Comparison of ENCODE assay signal across 10 cellular contexts in the genomic region with DNA sequence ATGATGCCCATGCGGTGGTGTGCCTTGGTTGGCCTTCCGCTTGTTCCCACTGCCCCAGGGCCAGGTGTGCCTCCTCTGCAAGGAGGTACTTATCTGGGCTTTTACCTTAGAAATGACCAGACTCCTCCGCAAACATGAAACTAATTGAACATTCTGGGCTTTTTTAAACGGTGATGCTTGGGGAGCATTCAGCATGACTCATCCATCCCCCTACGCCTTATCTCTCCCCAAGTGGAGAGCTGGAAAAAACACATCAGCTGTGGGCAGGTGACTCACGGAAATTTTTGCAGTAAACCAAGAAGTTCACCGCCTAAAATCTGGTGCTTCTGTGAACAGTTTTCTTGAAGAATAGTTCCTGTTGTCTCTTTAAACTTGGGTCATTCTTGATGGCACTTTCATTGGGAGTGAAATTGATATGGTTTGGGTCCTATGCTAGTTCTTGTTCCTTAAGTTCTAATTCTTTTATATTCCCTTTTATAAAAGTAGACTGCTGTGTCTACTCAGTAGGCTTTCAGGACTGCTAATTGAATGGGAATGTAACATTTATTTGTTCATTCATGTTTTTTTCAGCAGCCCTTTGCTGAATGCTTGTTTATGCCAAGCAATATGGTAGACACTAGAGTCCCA. TPM values are rescaled to one million over a fixed set of nuclear protein-coding genes. Genes with fewer than 3 reads are reported as not detected.
DNase-seq lines count a peak whose midpoint lies in the region; TF ChIP-seq lines count a peak whose summit lies in the region.
"Had no signal": no experiment of that assay in that cellular context is flagged by ENCODE, and none has a peak within 500 bp of the region (broad histone marks: within the 10 kb centered on the region; RNA-seq: fewer than 3 reads in every experiment).

No MANE protein-coding gene starts in this region.

- intact Hi-C loops in testis (cut with DNase I; ENCODE audit: low total_unique reads) = no loop called here

- no peak for TF ChIP-seq CTCF in MM.1S (IDR thresholded peaks at IDR 0.05; ENCODE audit: low read length)
- no peak for TF ChIP-seq CTCF in testis (IDR thresholded peaks at IDR 0.05)

- H3K9ac ChIP-seq in MM.1S (ENCODE audit: low read length) = no peak overlapping the region

- H3K79me2 ChIP-seq in MM.1S (ENCODE audit: low read length) = no peaks in the 10 kb centered on the region

- peaks cover 84% of the 10 kb centered on the region for H3K36me3 Mint-ChIP-seq in T-helper 2 cell treated with Interferon-gamma antibody and Interleukin-4, amounts not matched to agents 5 μg/mL and 100 μg/mL, for 36 hours (ENCODE audit: low read depth)
- H3K36me3 Mint-ChIP-seq in activated naive CD8-positive, alpha-beta T cell = peaks cover 51% of the 10 kb centered on the region

- DNase-seq in AG08396 (ENCODE audit: low spot score) (peak; percentile 53), putamen (ENCODE audit: low spot score) (peak; percentile 73), MM.1S (no peak), GDM1 (lab: John Stamatoyannopoulos, UW) (no peak), testis (no peak), NCI-H1694 treated with DMSO at 0.1 percent for 48 hours (lab: John Stamatoyannopoulos, UW) (no peak)
- DNase-seq in T-helper 2 cell treated with Interferon-gamma antibody and Interleukin-4, amounts not matched to agents 5 μg/mL and 100 μg/mL, for 36 hours (ENCODE audit: low spot score) = peak; percentile 89
- DNase-seq: activated B cell treated with CpG ODN at 0.5 μM for 24 hours, DMS 273 treated with DMSO at 0.1 percent for 48 hours had no signal

- H3K9me2 ChIP-seq in MM.1S (replicated peaks; ENCODE audit: insufficient read depth, low read length) = no peaks in the 10 kb centered on the region

- no peaks in the 10 kb centered on the region for H4K20me1 ChIP-seq in MM.1S (ENCODE audit: insufficient read depth, low read length)

- H3K4me2 ChIP-seq in MM.1S (ENCODE audit: low read depth, low read length) = no peak overlapping the region

- no peaks in the 10 kb centered on the region for H3F3A ChIP-seq in MM.1S (ENCODE audit: insufficient read depth, low read length)

- TF ChIP-seq POLR2A in testis (IDR thresholded peaks at IDR 0.05) = no peak

- no peak overlapping the region for H3K4me3 ChIP-seq in MM.1S (ENCODE audit: low read length)
- H3K4me3 ChIP-seq in testis = no peak overlapping the region

- H3K27me3 Mint-ChIP-seq in T-helper 2 cell treated with Interferon-gamma antibody and Interleukin-4, amounts not matched to agents 5 μg/mL and 100 μg/mL, for 36 hours (ENCODE audit: low read depth) = no peaks in the 10 kb centered on the region
- H3K27me3 Mint-ChIP-seq in activated naive CD8-positive, alpha-beta T cell = no peaks in the 10 kb centered on the region
- H3K27me3 Mint-ChIP-seq: activated B cell treated with CpG ODN at 0.5 μM for 24 hours had no signal

- H2AFZ ChIP-seq in MM.1S (ENCODE audit: low read length) = no peak overlapping the region

- peak overlapping the region; percentile 93 for H3K27ac Mint-ChIP-seq in T-helper 2 cell treated with Interferon-gamma antibody and Interleukin-4, amounts not matched to agents 5 μg/mL and 100 μg/mL, for 36 hours
- H3K27ac Mint-ChIP-seq in activated naive CD8-positive, alpha-beta T cell = peak overlapping the region; percentile 99
- H3K27ac Mint-ChIP-seq: activated B cell treated with CpG ODN at 0.5 μM for 24 hours had no signal

- H3K27me3 ChIP-seq in MM.1S (replicated peaks; ENCODE audit: insufficient read depth, low read length) = no peaks in the 10 kb centered on the region
- H3K27me3 ChIP-seq in testis = no peaks in the 10 kb centered on the region

- H3K9me3 ChIP-seq in MM.1S (replicated peaks; ENCODE audit: insufficient read depth, low read length) (no peaks in the 10 kb centered on the region), testis (no peaks in the 10 kb centered on the region)

- peaks cover 14% of the 10 kb centered on the region for H3K9me3 Mint-ChIP-seq in T-helper 2 cell treated with Interferon-gamma antibody and Interleukin-4, amounts not matched to agents 5 μg/mL and 100 μg/mL, for 36 hours
- H3K9me3 Mint-ChIP-seq in activated naive CD8-positive, alpha-beta T cell (ENCODE audit: low read depth) = peaks cover 10% of the 10 kb centered on the region

- H3K27ac ChIP-seq in MM.1S (ENCODE audit: low read length) (no peak overlapping the region), testis (no peak overlapping the region)

- H3K36me3 ChIP-seq in MM.1S (replicated peaks; ENCODE audit: insufficient read depth, low read length) (peaks cover 12% of the 10 kb centered on the region), testis (ENCODE audit: low read depth, missing control alignments) (no peaks in the 10 kb centered on the region)

- 92 to 93% methylated on average over 7 of the region's 7 CpGs for WGBS in testis, 2 donors

- peaks cover 57% of the 10 kb centered on the region for H3K4me1 Mint-ChIP-seq in T-helper 2 cell treated with Interferon-gamma antibody and Interleukin-4, amounts not matched to agents 5 μg/mL and 100 μg/mL, for 36 hours (ENCODE audit: low read depth)
- H3K4me1 Mint-ChIP-seq in activated naive CD8-positive, alpha-beta T cell (ENCODE audit: low read depth) = peaks cover 86% of the 10 kb centered on the region
- H3K4me1 Mint-ChIP-seq: activated B cell treated with CpG ODN at 0.5 μM for 24 hours had no signal

- peak overlapping the region; percentile 64 for H3K4me3 Mint-ChIP-seq in T-helper 2 cell treated with Interferon-gamma antibody and Interleukin-4, amounts not matched to agents 5 μg/mL and 100 μg/mL, for 36 hours
- peak overlapping the region; percentile 93 for H3K4me3 Mint-ChIP-seq in activated naive CD8-positive, alpha-beta T cell
- H3K4me3 Mint-ChIP-seq: activated B cell treated with CpG ODN at 0.5 μM for 24 hours had no signal

- H3K4me1 ChIP-seq in MM.1S (ENCODE audit: low read length) = no peaks in the 10 kb centered on the region
- H3K4me1 ChIP-seq in testis = no peaks in the 10 kb centered on the region

RNA-seq across cellular contexts. Expression of a gene that starts 39.6 kb away (rescaled TPM):
- total RNA-seq in testis = 10 to 100 TPM; 29.3 to 44.5 TPM
- polyA plus RNA-seq in testis (ENCODE audit: insufficient read depth, low read depth, low replicate concordance) = 22.6 TPM

Comparison
In these comparisons a context has a peak if more than half of its experiments do, and no peak if none do; other contexts are left out.
1. DNase-seq: peak in AG08396 (single experiment), T-helper 2 cell treated with Interferon-gamma antibody and Interleukin-4, amounts not matched to agents 5 μg/mL and 100 μg/mL, for 36 hours (single experiment) and putamen (single experiment); none in MM.1S (single experiment), GDM1 (single experiment), testis (single experiment) and NCI-H1694 treated with DMSO at 0.1 percent for 48 hours (single experiment).